ENCODE assay signal across 1 cellular context in genomic region chr5:150782850-150783249, GRCh38.
TF ChIP-seq lines count a peak whose summit lies in the region.

No MANE protein-coding gene starts in this region.

TF ChIP-seq in GM12878, 131 proteins besides CTCF, POLR2A, EP300 and RAD21:
- TF ChIP-seq HDAC6 (IDR thresholded peaks at IDR 0.05; ENCODE audit: unreplicated experiment) (no peak), TAF1 (IDR thresholded peaks at IDR 0.05; ENCODE audit: borderline replicate concordance, low read depth, low read length) (no peak), SMC3 (IDR thresholded peaks at IDR 0.05; ENCODE audit: borderline replicate concordance, low read length) (no peak), EZH2 (IDR thresholded peaks at IDR 0.05; ENCODE audit: borderline replicate concordance, control insufficient read depth, low read depth, low read length) (no peak), RAD51 (IDR thresholded peaks at IDR 0.05) (no peak), NR2C2 (IDR thresholded peaks at IDR 0.05; ENCODE audit: borderline replicate concordance, control insufficient read depth, insufficient read length, low read depth) (no peak), EGR1 (IDR thresholded peaks at IDR 0.05; ENCODE audit: borderline replicate concordance in 1 of 2, low read depth in 2 of 2, low read length in 2 of 2) (no peak), JUND (IDR thresholded peaks at IDR 0.05; ENCODE audit: low read depth, low read length) (no peak), SMAD1 (IDR thresholded peaks at IDR 0.05; ENCODE audit: low read depth, partially characterized antibody) (no peak), ZNF622 (IDR thresholded peaks at IDR 0.05) (no peak), POLR2AphosphoS5 (IDR thresholded peaks at IDR 0.05; ENCODE audit: low read length) (no peak), POU2F2 (IDR thresholded peaks at IDR 0.05; ENCODE audit: borderline replicate concordance, low read depth, low read length) (no peak), FOXM1 (IDR thresholded peaks at IDR 0.05; ENCODE audit: low read depth, low read length) (no peak), E2F4 (IDR thresholded peaks at IDR 0.05; ENCODE audit: low read depth, low read length) (no peak)
- TF ChIP-seq, protein P1, sequence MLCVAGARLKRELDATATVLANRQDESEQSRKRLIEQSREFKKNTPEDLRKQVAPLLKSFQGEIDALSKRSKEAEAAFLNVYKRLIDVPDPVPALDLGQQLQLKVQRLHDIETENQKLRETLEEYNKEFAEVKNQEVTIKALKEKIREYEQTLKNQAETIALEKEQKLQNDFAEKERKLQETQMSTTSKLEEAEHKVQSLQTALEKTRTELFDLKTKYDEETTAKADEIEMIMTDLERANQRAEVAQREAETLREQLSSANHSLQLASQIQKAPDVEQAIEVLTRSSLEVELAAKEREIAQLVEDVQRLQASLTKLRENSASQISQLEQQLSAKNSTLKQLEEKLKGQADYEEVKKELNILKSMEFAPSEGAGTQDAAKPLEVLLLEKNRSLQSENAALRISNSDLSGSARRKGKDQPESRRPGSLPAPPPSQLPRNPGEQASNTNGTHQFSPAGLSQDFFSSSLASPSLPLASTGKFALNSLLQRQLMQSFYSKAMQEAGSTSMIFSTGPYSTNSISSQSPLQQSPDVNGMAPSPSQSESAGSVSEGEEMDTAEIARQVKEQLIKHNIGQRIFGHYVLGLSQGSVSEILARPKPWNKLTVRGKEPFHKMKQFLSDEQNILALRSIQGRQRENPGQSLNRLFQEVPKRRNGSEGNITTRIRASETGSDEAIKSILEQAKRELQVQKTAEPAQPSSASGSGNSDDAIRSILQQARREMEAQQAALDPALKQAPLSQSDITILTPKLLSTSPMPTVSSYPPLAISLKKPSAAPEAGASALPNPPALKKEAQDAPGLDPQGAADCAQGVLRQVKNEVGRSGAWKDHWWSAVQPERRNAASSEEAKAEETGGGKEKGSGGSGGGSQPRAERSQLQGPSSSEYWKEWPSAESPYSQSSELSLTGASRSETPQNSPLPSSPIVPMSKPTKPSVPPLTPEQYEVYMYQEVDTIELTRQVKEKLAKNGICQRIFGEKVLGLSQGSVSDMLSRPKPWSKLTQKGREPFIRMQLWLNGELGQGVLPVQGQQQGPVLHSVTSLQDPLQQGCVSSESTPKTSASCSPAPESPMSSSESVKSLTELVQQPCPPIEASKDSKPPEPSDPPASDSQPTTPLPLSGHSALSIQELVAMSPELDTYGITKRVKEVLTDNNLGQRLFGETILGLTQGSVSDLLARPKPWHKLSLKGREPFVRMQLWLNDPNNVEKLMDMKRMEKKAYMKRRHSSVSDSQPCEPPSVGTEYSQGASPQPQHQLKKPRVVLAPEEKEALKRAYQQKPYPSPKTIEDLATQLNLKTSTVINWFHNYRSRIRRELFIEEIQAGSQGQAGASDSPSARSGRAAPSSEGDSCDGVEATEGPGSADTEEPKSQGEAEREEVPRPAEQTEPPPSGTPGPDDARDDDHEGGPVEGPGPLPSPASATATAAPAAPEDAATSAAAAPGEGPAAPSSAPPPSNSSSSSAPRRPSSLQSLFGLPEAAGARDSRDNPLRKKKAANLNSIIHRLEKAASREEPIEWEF (IDR thresholded peaks at IDR 0.05; ENCODE audit: insufficient replicate concordance, low read depth, low read length): no peak
- TF ChIP-seq, protein P2, sequence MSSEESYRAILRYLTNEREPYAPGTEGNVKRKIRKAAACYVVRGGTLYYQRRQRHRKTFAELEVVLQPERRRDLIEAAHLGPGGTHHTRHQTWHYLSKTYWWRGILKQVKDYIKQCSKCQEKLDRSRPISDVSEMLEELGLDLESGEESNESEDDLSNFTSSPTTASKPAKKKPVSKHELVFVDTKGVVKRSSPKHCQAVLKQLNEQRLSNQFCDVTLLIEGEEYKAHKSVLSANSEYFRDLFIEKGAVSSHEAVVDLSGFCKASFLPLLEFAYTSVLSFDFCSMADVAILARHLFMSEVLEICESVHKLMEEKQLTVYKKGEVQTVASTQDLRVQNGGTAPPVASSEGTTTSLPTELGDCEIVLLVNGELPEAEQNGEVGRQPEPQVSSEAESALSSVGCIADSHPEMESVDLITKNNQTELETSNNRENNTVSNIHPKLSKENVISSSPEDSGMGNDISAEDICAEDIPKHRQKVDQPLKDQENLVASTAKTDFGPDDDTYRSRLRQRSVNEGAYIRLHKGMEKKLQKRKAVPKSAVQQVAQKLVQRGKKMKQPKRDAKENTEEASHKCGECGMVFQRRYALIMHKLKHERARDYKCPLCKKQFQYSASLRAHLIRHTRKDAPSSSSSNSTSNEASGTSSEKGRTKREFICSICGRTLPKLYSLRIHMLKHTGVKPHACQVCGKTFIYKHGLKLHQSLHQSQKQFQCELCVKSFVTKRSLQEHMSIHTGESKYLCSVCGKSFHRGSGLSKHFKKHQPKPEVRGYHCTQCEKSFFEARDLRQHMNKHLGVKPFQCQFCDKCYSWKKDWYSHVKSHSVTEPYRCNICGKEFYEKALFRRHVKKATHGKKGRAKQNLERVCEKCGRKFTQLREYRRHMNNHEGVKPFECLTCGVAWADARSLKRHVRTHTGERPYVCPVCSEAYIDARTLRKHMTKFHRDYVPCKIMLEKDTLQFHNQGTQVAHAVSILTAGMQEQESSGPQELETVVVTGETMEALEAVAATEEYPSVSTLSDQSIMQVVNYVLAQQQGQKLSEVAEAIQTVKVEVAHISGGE (CRISPR knock-in tag; IDR thresholded peaks at IDR 0.05): no peak
